Comparison of ENCODE assay signal across 7 cellular contexts in the genomic region with DNA sequence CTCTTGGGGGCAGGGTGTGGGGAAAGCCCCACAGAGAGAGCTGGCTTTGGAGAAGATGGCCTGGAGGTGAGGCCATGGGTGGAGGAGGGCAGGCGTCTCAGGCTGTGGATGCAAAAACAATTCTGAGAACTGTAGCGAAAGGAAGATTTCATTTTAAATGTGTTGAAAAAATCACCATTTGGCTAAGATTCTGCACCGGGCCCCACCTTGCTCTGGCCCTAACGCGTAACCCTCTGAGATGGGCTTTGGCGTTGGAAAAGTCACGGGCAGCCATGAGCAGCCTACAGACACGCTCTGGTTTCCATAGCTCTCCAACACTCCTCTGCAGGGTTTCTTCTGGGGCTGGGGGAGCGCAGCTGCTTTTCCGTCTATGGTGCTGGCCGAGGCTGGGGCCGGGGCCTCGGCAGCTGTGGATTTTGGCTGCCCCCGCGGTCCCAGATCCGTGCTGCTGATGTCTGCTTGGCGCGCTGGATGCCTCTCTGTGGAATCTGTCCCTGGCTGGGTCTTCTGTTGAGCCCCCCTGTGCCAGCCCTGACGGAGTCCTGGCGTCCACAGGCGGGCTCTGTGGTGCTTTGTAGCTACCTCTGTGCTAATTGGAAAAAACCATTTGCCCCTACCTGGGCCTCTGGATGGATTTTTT.
DNase-seq lines count a peak whose midpoint lies in the region; ATAC-seq and TF ChIP-seq lines count a peak whose summit lies in the region.
"Not testable (repeated sequence)": the region's sequence is repeated elsewhere in the genome, so short reads cannot be mapped to it uniquely, and the experiment has no call there.

No MANE protein-coding gene starts in this region.

- H3K36me3 ChIP-seq in left lung; suprapubic skin; aorta (ENCODE audit: control insufficient read depth in 1 of 2, insufficient read depth in 2 of 2, low read length in 1 of 2): not testable (repeated sequence)

- peak; percentile 18 for DNase-seq in astrocyte of the hippocampus (ENCODE audit: low read depth, low spot score)
- peak; percentile 4 for DNase-seq in cardiac septum (ENCODE audit: low spot score)
- DNase-seq in left lung; mesothelial cell of epicardium (ENCODE audit: low spot score in 2 of 2, unreplicated experiment in 2 of 2): not testable (repeated sequence)
- peak; percentile 64 for DNase-seq in posterior vena cava (ENCODE audit: low spot score)
- peak; percentile 55 to 58 for DNase-seq in suprapubic skin (ENCODE audit: low spot score in 2 of 2)
- DNase-seq in aorta, result peak; percentile 22 to 48

- H3K9me3 ChIP-seq in left lung; suprapubic skin; aorta (ENCODE audit: control insufficient read depth, low read length): not testable (repeated sequence)

- 59% methylated on average over 18 of the region's 21 CpGs for WGBS in suprapubic skin
- whole genome bisulfite sequencing in aorta, 2 donors, result 45 to 53% methylated on average over 19 to 21 of the region's 21 CpGs

- TF ChIP-seq POLR2A in suprapubic skin (IDR thresholded peaks at IDR 0.05), result not testable (repeated sequence)

- peaks cover 0 to 16% of the 10 kb centered on the region in 2 donors for H3K27me3 ChIP-seq in left lung
- H3K27me3 ChIP-seq in suprapubic skin; aorta (ENCODE audit: control insufficient read depth in 1 of 2, insufficient read depth in 2 of 2, low read length in 1 of 2): not testable (repeated sequence)

- ATAC-seq in left lung, result peak; percentile 41
- peak; percentile 4 for ATAC-seq in aorta (ENCODE audit: low FRiP score)

- TF ChIP-seq CTCF in left lung (IDR thresholded peaks at IDR 0.05); mesothelial cell of epicardium (IDR thresholded peaks at IDR 0.05; ENCODE audit: unreplicated experiment); suprapubic skin (IDR thresholded peaks at IDR 0.05): not testable (repeated sequence)

- not testable (repeated sequence) for TF ChIP-seq EP300 in suprapubic skin (IDR thresholded peaks at IDR 0.05)

- H3K27ac Mint-ChIP-seq in mesothelial cell of epicardium, result peak overlapping the region; percentile 72

- not testable (repeated sequence) for H3K4me3 Mint-ChIP-seq in mesothelial cell of epicardium

- H3K36me3 Mint-ChIP-seq in mesothelial cell of epicardium, result not testable (repeated sequence)

- not testable (repeated sequence) for H3K9me3 Mint-ChIP-seq in mesothelial cell of epicardium

- H3K4me1 Mint-ChIP-seq in mesothelial cell of epicardium, result peaks cover 18% of the 10 kb centered on the region

- intact Hi-C loops in cardiac septum (cut with DNase I); left lung (cut with DNase I); posterior vena cava (cut with DNase I); aorta (cut with DNase I): not testable (repeated sequence)

- not testable (repeated sequence) for H3K4me3 ChIP-seq in left lung; suprapubic skin; aorta (ENCODE audit: low read length in 2 of 2)

- not testable (repeated sequence) for H3K27ac ChIP-seq in left lung; suprapubic skin; aorta (ENCODE audit: low read depth in 1 of 2, low read length in 2 of 2)

- not testable (repeated sequence) for H3K27me3 Mint-ChIP-seq in mesothelial cell of epicardium (ENCODE audit: low read depth)

- H3K4me1 ChIP-seq in left lung; suprapubic skin; aorta (ENCODE audit: control insufficient read depth in 1 of 2, insufficient read depth in 2 of 2, low read length in 2 of 2): not testable (repeated sequence)
